Comparison of ENCODE assay signal across 1 cellular context in genomic region chr2:172109670-172110421, GRCh38.
TF ChIP-seq lines count a peak whose summit lies in the region.

No MANE protein-coding gene starts in this region.

TF ChIP-seq in HepG2, 621 proteins besides CTCF, POLR2A, EP300 and RAD21 (continued from another document and continues in another):
- TF ChIP-seq REPIN1 (CRISPR knock-in tag; IDR thresholded peaks at IDR 0.05; ENCODE audit: borderline replicate concordance, low read depth) (no peak), KAT2B (IDR thresholded peaks at IDR 0.05; ENCODE audit: borderline replicate concordance, low read depth, low read length) (no peak), CAMTA2 (CRISPR knock-in tag; IDR thresholded peaks at IDR 0.05; ENCODE audit: borderline replicate concordance) (no peak), ZNF124 (CRISPR knock-in tag; IDR thresholded peaks at IDR 0.05) (no peak), DDIT3 (CRISPR knock-in tag; IDR thresholded peaks at IDR 0.05) (no peak), SIN3A (IDR thresholded peaks at IDR 0.05; ENCODE audit: borderline replicate concordance, low read depth, low read length) (no peak), ZBTB8A (CRISPR knock-in tag; IDR thresholded peaks at IDR 0.05; ENCODE audit: borderline replicate concordance, low read depth) (no peak), HNRNPUL1 (IDR thresholded peaks at IDR 0.05; ENCODE audit: low read depth, low read length) (no peak), ZNF512B (CRISPR knock-in tag; IDR thresholded peaks at IDR 0.05; ENCODE audit: borderline replicate concordance) (no peak), SNAPC2 (CRISPR knock-in tag; IDR thresholded peaks at IDR 0.05) (no peak), ZBTB10 (CRISPR knock-in tag; IDR thresholded peaks at IDR 0.05; ENCODE audit: borderline replicate concordance) (no peak), RORA (CRISPR knock-in tag; IDR thresholded peaks at IDR 0.05) (no peak), NR0B2 (CRISPR knock-in tag; IDR thresholded peaks at IDR 0.05) (no peak), ZNF121 (CRISPR knock-in tag; IDR thresholded peaks at IDR 0.05) (no peak), SOX5 (CRISPR knock-in tag; IDR thresholded peaks at IDR 0.05; ENCODE audit: borderline replicate concordance) (no peak), ZNF775 (CRISPR knock-in tag; IDR thresholded peaks at IDR 0.05; ENCODE audit: borderline replicate concordance) (no peak), ZNF672 (CRISPR knock-in tag; IDR thresholded peaks at IDR 0.05) (no peak), HIVEP1 (CRISPR knock-in tag; IDR thresholded peaks at IDR 0.05) (no peak), MAF1 (CRISPR knock-in tag; IDR thresholded peaks at IDR 0.05; ENCODE audit: borderline replicate concordance) (no peak), PCBP2 (optimal IDR thresholded peaks at IDR 0.05; ENCODE audit: low read depth, low read length, poor library complexity, severe bottlenecking) (no peak), NAIF1 (CRISPR knock-in tag; IDR thresholded peaks at IDR 0.05; ENCODE audit: borderline replicate concordance) (no peak), SMC3 (IDR thresholded peaks at IDR 0.05; ENCODE audit: low read length) (no peak), LBX2 (CRISPR knock-in tag; IDR thresholded peaks at IDR 0.05; ENCODE audit: borderline replicate concordance) (no peak), MTA3 (CRISPR knock-in tag; IDR thresholded peaks at IDR 0.05) (no peak), ZZZ3 (CRISPR knock-in tag; IDR thresholded peaks at IDR 0.05; ENCODE audit: borderline replicate concordance) (no peak), ARHGAP35 (CRISPR knock-in tag; IDR thresholded peaks at IDR 0.05; ENCODE audit: borderline replicate concordance) (no peak), ZNF547 (CRISPR knock-in tag; IDR thresholded peaks at IDR 0.05) (no peak), SOX6 (IDR thresholded peaks at IDR 0.05) (no peak), SOX6 (CRISPR knock-in tag; IDR thresholded peaks at IDR 0.05) (no peak), ZNF263 (CRISPR knock-in tag; IDR thresholded peaks at IDR 0.05) (0 out of 2 replicates have a peak, but pooled peaks have one; percentile 15), MYC (CRISPR knock-in tag; IDR thresholded peaks at IDR 0.05; ENCODE audit: borderline replicate concordance) (no peak; the same call in 1 of the 2 replicates), REL (CRISPR knock-in tag; conservative IDR thresholded peaks at IDR 0.05) (no peak), ZNF549 (CRISPR knock-in tag; IDR thresholded peaks at IDR 0.05) (no peak), SPEN (CRISPR knock-in tag; IDR thresholded peaks at IDR 0.05; ENCODE audit: low read depth) (0 out of 2 replicates have a peak, but pooled peaks have one; percentile 35), ERF (CRISPR knock-in tag; IDR thresholded peaks at IDR 0.05) (no peak), BORCS8-MEF2B (CRISPR knock-in tag; IDR thresholded peaks at IDR 0.05) (no peak), KLF6 (CRISPR knock-in tag; IDR thresholded peaks at IDR 0.05) (no peak), PITX1 (CRISPR knock-in tag; IDR thresholded peaks at IDR 0.05) (no peak), ZSCAN30 (CRISPR knock-in tag; IDR thresholded peaks at IDR 0.05) (no peak), ZNF749 (CRISPR knock-in tag; IDR thresholded peaks at IDR 0.05; ENCODE audit: borderline replicate concordance) (no peak), ZNF292 (CRISPR knock-in tag; IDR thresholded peaks at IDR 0.05; ENCODE audit: borderline replicate concordance, low read depth) (no peak), KAT7 (CRISPR knock-in tag; IDR thresholded peaks at IDR 0.05; ENCODE audit: borderline replicate concordance) (no peak), JARID2 (CRISPR knock-in tag; IDR thresholded peaks at IDR 0.05; ENCODE audit: insufficient replicate concordance) (no peak), RXRB (CRISPR knock-in tag; IDR thresholded peaks at IDR 0.05; ENCODE audit: borderline replicate concordance) (no peak), NR2C2 (CRISPR knock-in tag; IDR thresholded peaks at IDR 0.05; ENCODE audit: borderline replicate concordance) (no peak), ZNF704 (CRISPR knock-in tag; IDR thresholded peaks at IDR 0.05; ENCODE audit: borderline replicate concordance) (0 out of 2 replicates have a peak, but pooled peaks have one; percentile 50), ZNF367 (CRISPR knock-in tag; IDR thresholded peaks at IDR 0.05; ENCODE audit: borderline replicate concordance) (no peak), PCBP1 (IDR thresholded peaks at IDR 0.05; ENCODE audit: borderline replicate concordance, low read depth, low read length) (no peak), ZNF605 (CRISPR knock-in tag; IDR thresholded peaks at IDR 0.05) (no peak), ZNF333 (CRISPR knock-in tag; IDR thresholded peaks at IDR 0.05; ENCODE audit: borderline replicate concordance) (no peak), ZNF615 (CRISPR knock-in tag; IDR thresholded peaks at IDR 0.05; ENCODE audit: borderline replicate concordance) (no peak), SETDB1 (CRISPR knock-in tag; IDR thresholded peaks at IDR 0.05; ENCODE audit: borderline replicate concordance) (no peak), ZNF773 (CRISPR knock-in tag; IDR thresholded peaks at IDR 0.05; ENCODE audit: borderline replicate concordance) (no peak), CCAR2 (optimal IDR thresholded peaks at IDR 0.05; ENCODE audit: low read depth, low read length) (no peak), ZNF776 (CRISPR knock-in tag; IDR thresholded peaks at IDR 0.05) (no peak), MXD1 (CRISPR knock-in tag; IDR thresholded peaks at IDR 0.05) (no peak), ZNF503 (CRISPR knock-in tag; IDR thresholded peaks at IDR 0.05) (no peak), XBP1 (CRISPR knock-in tag; IDR thresholded peaks at IDR 0.05) (no peak), SATB2 (CRISPR knock-in tag; IDR thresholded peaks at IDR 0.05) (no peak), RNF2 (conservative IDR thresholded peaks at IDR 0.05; ENCODE audit: low read depth) (no peak), NFAT5 (CRISPR knock-in tag; IDR thresholded peaks at IDR 0.05) (no peak)
